Comparison of ENCODE assay signal across 9 cellular contexts in the genomic region with DNA sequence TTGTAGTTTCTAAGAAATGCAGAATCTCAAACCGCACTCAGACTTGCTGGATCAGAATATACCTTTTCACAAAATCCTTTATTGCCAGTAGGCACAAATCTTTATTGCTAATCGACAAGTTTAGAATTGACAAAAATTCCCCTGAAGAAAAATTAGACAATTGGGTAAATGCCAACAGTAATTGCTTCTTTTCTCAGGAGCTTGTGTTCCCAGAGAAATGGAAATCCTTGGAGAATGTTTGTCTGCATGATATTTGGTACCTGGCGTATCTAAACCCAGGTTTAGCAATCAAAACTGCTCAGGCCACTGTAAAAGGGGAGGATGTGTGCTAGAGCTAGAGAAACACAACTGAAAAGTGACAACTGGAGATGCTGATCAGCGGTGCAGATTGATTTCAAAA. TPM values are rescaled to one million over a fixed set of nuclear protein-coding genes. Genes with fewer than 3 reads are reported as not detected.
"Had no signal": no experiment of that assay in that cellular context is flagged by ENCODE, and none has a peak within 500 bp of the region (broad histone marks: within the 10 kb centered on the region; RNA-seq: fewer than 3 reads in every experiment).

A gene with protein sequence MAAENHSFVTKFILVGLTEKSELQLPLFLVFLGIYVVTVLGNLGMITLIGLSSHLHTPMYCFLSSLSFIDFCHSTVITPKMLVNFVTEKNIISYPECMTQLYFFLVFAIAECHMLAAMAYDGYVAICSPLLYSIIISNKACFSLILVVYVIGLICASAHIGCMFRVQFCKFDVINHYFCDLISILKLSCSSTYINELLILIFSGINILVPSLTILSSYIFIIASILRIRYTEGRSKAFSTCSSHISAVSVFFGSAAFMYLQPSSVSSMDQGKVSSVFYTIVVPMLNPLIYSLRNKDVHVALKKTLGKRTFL (plus strand): TSS at position 301 of the 400 bp plus-strand sequence. CDS start 8,556 bp downstream, outside the sequence.

- H3K4me3 ChIP-seq: K562 had no signal

- FAIRE-seq: HepG2, HTR-8/SVneo, K562 had no signal

- H3K27ac ChIP-seq: HL-60 had no signal

- H3K36me3 Mint-ChIP-seq: IgD-negative memory B cell had no signal

- H3K4me3 Mint-ChIP-seq: IgD-negative memory B cell had no signal

- H3K4me1 Mint-ChIP-seq: IgD-negative memory B cell had no signal

- H3K9me3 Mint-ChIP-seq: IgD-negative memory B cell had no signal

- DNase-seq: IMR-90, KBM-7 had no signal

- H3K27ac Mint-ChIP-seq: IgD-negative memory B cell had no signal

- ATAC-seq: HepG2, K562 had no signal

RNA-seq across cellular contexts. Expression of the gene that starts here (rescaled TPM):
- total RNA-seq: HepG2, HT-29, HT1080, IMR-90 had no signal
- polyA plus RNA-seq: HepG2, IgD-negative memory B cell, IMR-90 had no signal
